ENCODE assay signal across 17 cellular contexts in the genomic region with DNA sequence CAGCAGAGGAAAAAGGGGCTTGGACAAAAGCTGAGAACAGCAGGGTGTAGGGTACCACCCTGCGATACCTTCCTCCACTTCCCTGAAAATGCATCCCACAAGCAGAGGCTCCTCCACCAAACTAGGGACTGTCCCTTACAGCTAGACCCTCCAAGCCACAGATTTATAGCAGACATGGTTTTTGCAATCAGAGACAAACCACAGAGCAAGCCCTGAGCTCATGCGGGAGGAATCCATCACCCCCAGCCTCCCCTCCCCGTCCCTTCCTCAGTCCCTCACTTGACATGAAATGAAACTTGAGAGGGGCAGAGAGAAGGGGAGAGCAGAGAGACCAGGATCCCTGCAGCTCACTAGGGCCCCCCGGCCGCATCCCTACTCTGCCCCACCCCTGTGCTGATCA.
DNase-seq lines count a peak whose midpoint lies in the region; ATAC-seq and TF ChIP-seq lines count a peak whose summit lies in the region.
"Had no signal": no experiment of that assay in that cellular context is flagged by ENCODE, and none has a peak within 500 bp of the region (broad histone marks: within the 10 kb centered on the region; RNA-seq: fewer than 3 reads in every experiment).

No MANE protein-coding gene starts in this region.

- no peaks in the 10 kb centered on the region for H3K9me3 Mint-ChIP-seq in activated CD4-positive, alpha-beta T cell treated with anti-CD3 and anti-CD28 coated beads, Interleukin-2, amount 10 ng/mL, durations not matched to agents 24 days and 14 days
- H3K9me3 Mint-ChIP-seq in activated CD4-positive, alpha-beta T cell treated with anti-CD3 and anti-CD28 coated beads for 36 hours (ENCODE audit: low read depth) = no peaks in the 10 kb centered on the region

- H3K4me1 ChIP-seq in ascending aorta = peaks cover 58 to 93% of the 10 kb centered on the region in 2 donors
- H3K4me1 ChIP-seq in tibial artery = peaks cover 7 to 100% (median 93%) of the 10 kb centered on the region in 4 donors
- H3K4me1 ChIP-seq: HAP-1 had no signal

- no peaks in the 10 kb centered on the region for H3K27me3 Mint-ChIP-seq in activated CD4-positive, alpha-beta T cell treated with anti-CD3 and anti-CD28 coated beads, Interleukin-2, amount 10 ng/mL, durations not matched to agents 24 days and 14 days
- no peaks in the 10 kb centered on the region for H3K27me3 Mint-ChIP-seq in activated CD4-positive, alpha-beta T cell treated with anti-CD3 and anti-CD28 coated beads for 36 hours

- CTCF ChIA-PET in activated CD4-positive, alpha-beta T cell treated with anti-CD3 and anti-CD28 coated beads for 36 hours (lab: Charles Lee) = interaction anchor here (0.9 to 1.2 kb wide), 2 partner anchors 14 to 195 kb away, joined by 3 read pairs; no protein-coding TSS in a partner anchor

- H3K4me1 Mint-ChIP-seq in activated CD4-positive, alpha-beta T cell treated with anti-CD3 and anti-CD28 coated beads, Interleukin-2, amount 10 ng/mL, durations not matched to agents 24 days and 14 days = peaks cover 71% of the 10 kb centered on the region
- H3K4me1 Mint-ChIP-seq in activated CD4-positive, alpha-beta T cell treated with anti-CD3 and anti-CD28 coated beads for 36 hours = peaks cover 73% of the 10 kb centered on the region

- no peaks in the 10 kb centered on the region for H3K36me3 Mint-ChIP-seq in activated CD4-positive, alpha-beta T cell treated with anti-CD3 and anti-CD28 coated beads, Interleukin-2, amount 10 ng/mL, durations not matched to agents 24 days and 14 days (ENCODE audit: low read depth)
- H3K36me3 Mint-ChIP-seq in activated CD4-positive, alpha-beta T cell treated with anti-CD3 and anti-CD28 coated beads for 36 hours (ENCODE audit: low read depth) = no peaks in the 10 kb centered on the region

- intact Hi-C loops in activated CD4-positive, alpha-beta T cell treated with anti-CD3 and anti-CD28 coated beads, Interleukin-2, amount 10 ng/mL, durations not matched to agents 24 days and 14 days (cut with micrococcal nuclease) = no loop called here
- intact Hi-C loops in activated CD4-positive, alpha-beta T cell treated with anti-CD3 and anti-CD28 coated beads for 36 hours (cut with DNase I, micrococcal nuclease) = no loop called here
- intact Hi-C loops in ascending aorta (cut with DNase I) = no loop called here
- intact Hi-C loops in tibial artery (cut with DNase I; ENCODE audit: low total_unique reads) = no loop called here

- peak overlapping the region; percentile 85 to 95 for H3K27ac ChIP-seq in ascending aorta
- H3K27ac ChIP-seq in layer of hippocampus (ENCODE audit: low read depth, low read length) = peak overlapping the region; percentile 54
- H3K27ac ChIP-seq in tibial artery = peak overlapping the region; percentile 87 to 98
- H3K27ac ChIP-seq: SK-N-MC had no signal

- H3K4me3 ChIP-seq in ascending aorta = no peak overlapping the region
- H3K4me3 ChIP-seq in tibial artery = no peak overlapping the region
- H3K4me3 ChIP-seq: HAP-1, SK-N-MC had no signal

- no peak for DNase-seq in activated CD4-positive, alpha-beta T cell treated with anti-CD3 and anti-CD28 coated beads, Interleukin-2, amount 10 ng/mL, durations not matched to agents 24 days and 14 days
- no peak for DNase-seq in activated CD4-positive, alpha-beta T cell treated with anti-CD3 and anti-CD28 coated beads for 36 hours
- DNase-seq in ascending aorta (ENCODE audit: low spot score in 2 of 2) = no peak
- DNase-seq in tibial artery = peak in 1 of 2 donors; percentile 59
- no peak for DNase-seq in central memory CD4-positive, alpha-beta T cell
- no peak for DNase-seq in activated CD4-positive, CD25-positive, alpha-beta regulatory T cell treated with anti-CD3 and anti-CD28 coated beads, Interleukin-2, amount 50 U/mL, for 72 hours
- DNase-seq: 8988T; activated CD4-positive, CD25-positive, alpha-beta regulatory T cell; activated T-cell treated with anti-CD3 and anti-CD28 coated beads, Interleukin-2, amount 50 U/mL, for 48 hours; Caco-2; kidney glomerular epithelial cell; NCI-H1436 treated with DMSO at 0.1 percent for 48 hours; stimulated activated CD4-positive, alpha-beta T cell treated with anti-CD3 and anti-CD28 coated beads, Interleukin-2, amount 100 ng/mL, for 24 hours had no signal

- TF ChIP-seq CTCF in ascending aorta (IDR thresholded peaks at IDR 0.05) (no peak), tibial artery (IDR thresholded peaks at IDR 0.05) (no peak)

- POLR2A ChIA-PET in activated CD4-positive, alpha-beta T cell treated with anti-CD3 and anti-CD28 coated beads for 36 hours (lab: Charles Lee) = interaction anchor here (0.6 kb wide), 1 partner anchor 221 kb away, joined by 3 read pairs; no protein-coding TSS in a partner anchor

- peak overlapping the region; percentile 54 for H3K27ac Mint-ChIP-seq in activated CD4-positive, alpha-beta T cell treated with anti-CD3 and anti-CD28 coated beads, Interleukin-2, amount 10 ng/mL, durations not matched to agents 24 days and 14 days
- no peak overlapping the region for H3K27ac Mint-ChIP-seq in activated CD4-positive, alpha-beta T cell treated with anti-CD3 and anti-CD28 coated beads for 36 hours

- no peaks in the 10 kb centered on the region for H3K36me3 ChIP-seq in ascending aorta
- H3K36me3 ChIP-seq in tibial artery = no peaks in the 10 kb centered on the region
- H3K36me3 ChIP-seq: HAP-1 had no signal

- no peak for ATAC-seq in activated CD4-positive, alpha-beta T cell treated with anti-CD3 and anti-CD28 coated beads for 36 hours
- no peak for ATAC-seq in HG02588 (IDR thresholded peaks at IDR 0.05; ENCODE audit: unreplicated experiment)

- no peaks in the 10 kb centered on the region for H3K27me3 ChIP-seq in ascending aorta
- no peaks in the 10 kb centered on the region for H3K27me3 ChIP-seq in layer of hippocampus (ENCODE audit: control insufficient read depth, insufficient read depth, low read length)
- H3K27me3 ChIP-seq in tibial artery = no peaks in the 10 kb centered on the region

- H3K4me3 Mint-ChIP-seq in activated CD4-positive, alpha-beta T cell treated with anti-CD3 and anti-CD28 coated beads, Interleukin-2, amount 10 ng/mL, durations not matched to agents 24 days and 14 days = no peak overlapping the region
- H3K4me3 Mint-ChIP-seq in activated CD4-positive, alpha-beta T cell treated with anti-CD3 and anti-CD28 coated beads for 36 hours = no peak overlapping the region

- no peaks in the 10 kb centered on the region for H3K9me3 ChIP-seq in ascending aorta
- H3K9me3 ChIP-seq in tibial artery = no peaks in the 10 kb centered on the region
- H3K9me3 ChIP-seq: Caco-2, HAP-1 had no signal
